In the genomic region with DNA sequence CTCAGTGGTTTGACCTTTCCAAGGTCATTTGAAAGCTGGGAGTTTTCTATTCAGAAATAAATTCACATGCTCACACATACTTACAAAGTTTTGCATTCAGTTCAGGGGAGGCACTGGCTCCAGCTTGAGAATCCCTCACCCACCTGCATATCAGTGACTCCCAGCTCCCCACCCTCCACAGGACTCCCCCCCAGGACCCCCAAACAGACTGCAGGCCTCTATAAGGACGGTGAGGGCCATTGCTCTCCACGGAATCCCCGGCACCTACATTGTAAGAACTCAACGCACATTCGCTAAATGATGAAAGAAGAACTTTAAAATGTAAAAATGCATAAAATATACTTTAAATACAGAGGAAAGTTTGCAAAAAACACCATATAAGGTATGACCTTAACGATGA, we compare ENCODE assay signal across 19 cellular contexts.
"Had no signal": no experiment of that assay in that cellular context is flagged by ENCODE, and none has a peak within 500 bp of the region (broad histone marks: within the 10 kb centered on the region; RNA-seq: fewer than 3 reads in every experiment).

No MANE protein-coding gene starts in this region.

- DNase-seq: IMR-90, Karpas-422, KG1, MG63, NCI-H1092, NCI-H1105 treated with DMSO at 0.1 percent for 48 hours, NCI-H1417 treated with DMSO at 0.1 percent for 48 hours, NCI-H146, NCI-H1694 treated with DMSO at 0.1 percent for 48 hours, NCI-H1930, NCI-H2081, NCI-H2107, NCI-H2227 treated with DMSO at 0.1 percent for 48 hours, NCI-H524, NCI-H526 treated with DMSO at 0.1 percent for 48 hours, NCI-H748 treated with DMSO at 0.1 percent for 48 hours, RPMI8226, SHP77, SK-N-SH had no signal
